In the genomic region with DNA sequence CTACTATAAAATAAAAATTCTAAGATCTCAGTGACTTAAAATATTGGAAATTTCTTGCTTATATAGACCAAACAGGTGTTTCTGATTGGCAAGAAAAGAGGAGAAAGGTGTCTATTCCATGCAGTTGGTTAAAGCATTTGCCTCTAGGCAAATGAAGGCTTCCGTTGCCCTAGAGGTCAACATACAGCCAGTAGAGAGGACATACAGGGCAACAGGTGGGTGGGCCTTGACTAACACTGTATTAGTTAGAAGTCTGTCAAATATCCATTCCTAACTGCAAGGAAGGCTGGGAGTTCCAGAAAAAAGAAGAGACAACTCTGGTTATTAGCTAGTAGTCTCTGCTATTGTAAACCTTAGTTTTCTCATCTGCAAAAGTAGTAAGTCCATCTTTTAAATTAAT, we compare ENCODE assay signal across 26 cellular contexts.
"Had no signal": no experiment of that assay in that cellular context is flagged by ENCODE, and none has a peak within 500 bp of the region (broad histone marks: within the 10 kb centered on the region; RNA-seq: fewer than 3 reads in every experiment).

No MANE protein-coding gene starts in this region.

- DNase-seq: heart right ventricle; hippocampal formation; left colon; left ventricle myocardium inferior; midbrain; mucosa of descending colon; naive thymus-derived CD4-positive, alpha-beta T cell; occipital lobe; psoas muscle; stimulated activated CD4-positive, alpha-beta T cell treated with anti-CD3 and anti-CD28 coated beads, Interleukin-12 subunit alpha, Interleukin-12 subunit beta, amount 100 ng/mL, for 4 hours; stimulated activated CD4-positive, alpha-beta T cell treated with anti-CD3 and anti-CD28 coated beads, Interleukin-15, amount 100 ng/mL, for 24 hours; stimulated activated CD4-positive, alpha-beta T cell treated with anti-CD3 and anti-CD28 coated beads, Interleukin-2, amount 100 ng/mL, for 24 hours; stimulated activated CD4-positive, alpha-beta T cell treated with anti-CD3 and anti-CD28 coated beads, Interleukin-4, amount 100 ng/mL, for 1 hour; stimulated activated naive B cell treated with anti-CD40 and anti-IgM and Interleukin-4, amounts not matched to agents 10 μg/mL and 1 μg/mL and 100 μg/mL, for 72 hours; stimulated activated naive CD8-positive, alpha-beta T cell treated with anti-CD3 and anti-CD28 coated beads, Interleukin-15, Interleukin-2, amounts not matched to agents 100 U/mL and 50 U/mL, for 24 hours; stomach; testis; thyroid gland; transverse colon; upper lobe of left lung had no signal

- H3K9ac ChIP-seq: parathyroid adenoma had no signal

- H3K4me1 Mint-ChIP-seq: neural crest cell; stimulated activated naive B cell treated with anti-CD40 and anti-IgM and Interleukin-4, amounts not matched to agents 10 μg/mL and 1 μg/mL and 100 μg/mL, for 72 hours had no signal

- H3K27ac ChIP-seq: heart right ventricle, left ventricle myocardium inferior, neutrophil, parathyroid adenoma, psoas muscle, stomach, testis, thyroid gland, transverse colon, upper lobe of left lung, vagina had no signal

- H3K36me3 ChIP-seq: heart right ventricle, left ventricle myocardium inferior, neutrophil, stomach, thyroid gland, transverse colon, upper lobe of left lung, vagina had no signal

- H3K79me2 ChIP-seq: parathyroid adenoma had no signal

- H2AFZ ChIP-seq: parathyroid adenoma had no signal

- ATAC-seq: heart right ventricle; left colon; mucosa of descending colon; naive thymus-derived CD4-positive, alpha-beta T cell; natural killer cell treated with Interleukin-12 subunit alpha and Interleukin-12 subunit beta and Interleukin-15 and Interleukin-18, amount 100 ng/mL, for 72 hours; psoas muscle; stimulated activated naive B cell treated with anti-CD40 and anti-IgM and Interleukin-4, amounts not matched to agents 10 μg/mL and 1 μg/mL and 100 μg/mL, for 72 hours; stimulated activated naive CD8-positive, alpha-beta T cell treated with anti-CD3 and anti-CD28 coated beads, Interleukin-15, Interleukin-2, amounts not matched to agents 100 U/mL and 50 U/mL, for 24 hours had no signal

- H3K36me3 Mint-ChIP-seq: naive thymus-derived CD4-positive, alpha-beta T cell had no signal

- H3K4me1 ChIP-seq: heart right ventricle, left ventricle myocardium inferior, parathyroid adenoma, psoas muscle, stomach, testis, thyroid gland, transverse colon, upper lobe of left lung, vagina had no signal

- H3K4me3 Mint-ChIP-seq: naive thymus-derived CD4-positive, alpha-beta T cell; natural killer cell treated with Interleukin-12 subunit alpha and Interleukin-12 subunit beta and Interleukin-15 and Interleukin-18, amount 100 ng/mL, for 72 hours; neural crest cell; stimulated activated naive B cell treated with anti-CD40 and anti-IgM and Interleukin-4, amounts not matched to agents 10 μg/mL and 1 μg/mL and 100 μg/mL, for 72 hours had no signal

- H3K27ac Mint-ChIP-seq: naive thymus-derived CD4-positive, alpha-beta T cell; natural killer cell treated with Interleukin-12 subunit alpha and Interleukin-12 subunit beta and Interleukin-15 and Interleukin-18, amount 100 ng/mL, for 72 hours; stimulated activated naive B cell treated with anti-CD40 and anti-IgM and Interleukin-4, amounts not matched to agents 10 μg/mL and 1 μg/mL and 100 μg/mL, for 72 hours had no signal

- H3K4me3 ChIP-seq: heart right ventricle, left ventricle myocardium inferior, lung, mucosa of descending colon, psoas muscle, stomach, testis, thyroid gland, transverse colon, upper lobe of left lung, vagina had no signal

- H3K9me3 ChIP-seq: left ventricle myocardium inferior, mucosa of descending colon, neutrophil, psoas muscle, stomach, testis, thyroid gland, transverse colon, upper lobe of left lung, vagina had no signal

- H3K27me3 ChIP-seq: heart right ventricle, neutrophil, stomach, testis, thyroid gland, transverse colon, upper lobe of left lung, vagina had no signal

- H3K27me3 Mint-ChIP-seq: natural killer cell treated with Interleukin-12 subunit alpha and Interleukin-12 subunit beta and Interleukin-15 and Interleukin-18, amount 100 ng/mL, for 72 hours; stimulated activated naive B cell treated with anti-CD40 and anti-IgM and Interleukin-4, amounts not matched to agents 10 μg/mL and 1 μg/mL and 100 μg/mL, for 72 hours had no signal
